Comparison of ENCODE assay signal across 1 cellular context in the genomic region with DNA sequence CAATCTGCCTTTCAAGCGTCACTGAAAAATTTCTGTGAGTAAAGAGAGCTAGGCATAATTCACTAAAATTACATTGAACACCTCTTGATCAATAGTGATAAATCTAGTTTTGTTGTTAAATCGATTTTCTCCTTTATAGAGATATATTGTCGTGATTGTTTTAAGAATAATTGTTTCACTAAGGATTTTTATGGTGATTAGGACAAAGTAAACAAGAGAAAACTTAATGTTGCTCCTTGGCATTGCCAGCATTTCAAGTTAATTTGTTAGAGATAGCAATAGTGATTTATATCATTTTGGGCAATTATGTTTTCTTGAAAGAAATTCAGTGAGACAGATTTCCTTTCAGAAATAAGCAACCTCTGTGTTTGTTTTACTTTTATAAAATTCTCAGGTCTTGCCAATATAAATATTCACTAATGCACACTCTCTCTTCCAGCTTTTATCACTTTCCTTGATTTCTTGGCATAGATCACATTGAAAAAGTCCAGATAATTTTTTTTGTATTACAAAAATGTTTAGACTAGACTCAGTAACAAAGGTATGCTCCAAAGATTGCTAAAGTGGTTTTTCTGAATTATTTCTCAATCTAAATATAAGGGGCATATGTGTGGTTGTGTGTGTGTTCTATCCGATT.
TF ChIP-seq lines count a peak whose summit lies in the region.

No MANE protein-coding gene starts in this region.

TF ChIP-seq in HCT116, 20 proteins besides CTCF, POLR2A, EP300 and RAD21 (continued from another document):
- TF ChIP-seq ZBTB33 (IDR thresholded peaks at IDR 0.05; ENCODE audit: extremely low read depth, insufficient replicate concordance, low read length) (no peak), TCF7L2 (IDR thresholded peaks at IDR 0.05; ENCODE audit: borderline replicate concordance, extremely low read depth, insufficient read depth, insufficient read length) (no peak), SP1 (IDR thresholded peaks at IDR 0.05; ENCODE audit: low read depth) (no peak), EZH2phosphoT487 (IDR thresholded peaks at IDR 0.05; ENCODE audit: borderline replicate concordance) (no peak), EGR1 (IDR thresholded peaks at IDR 0.05; ENCODE audit: low read depth) (no peak), EZH2 (IDR thresholded peaks at IDR 0.05) (no peak), JUND (IDR thresholded peaks at IDR 0.05) (no peak), ZFX (IDR thresholded peaks at IDR 0.05) (no peak)
- TF ChIP-seq, protein P1, sequence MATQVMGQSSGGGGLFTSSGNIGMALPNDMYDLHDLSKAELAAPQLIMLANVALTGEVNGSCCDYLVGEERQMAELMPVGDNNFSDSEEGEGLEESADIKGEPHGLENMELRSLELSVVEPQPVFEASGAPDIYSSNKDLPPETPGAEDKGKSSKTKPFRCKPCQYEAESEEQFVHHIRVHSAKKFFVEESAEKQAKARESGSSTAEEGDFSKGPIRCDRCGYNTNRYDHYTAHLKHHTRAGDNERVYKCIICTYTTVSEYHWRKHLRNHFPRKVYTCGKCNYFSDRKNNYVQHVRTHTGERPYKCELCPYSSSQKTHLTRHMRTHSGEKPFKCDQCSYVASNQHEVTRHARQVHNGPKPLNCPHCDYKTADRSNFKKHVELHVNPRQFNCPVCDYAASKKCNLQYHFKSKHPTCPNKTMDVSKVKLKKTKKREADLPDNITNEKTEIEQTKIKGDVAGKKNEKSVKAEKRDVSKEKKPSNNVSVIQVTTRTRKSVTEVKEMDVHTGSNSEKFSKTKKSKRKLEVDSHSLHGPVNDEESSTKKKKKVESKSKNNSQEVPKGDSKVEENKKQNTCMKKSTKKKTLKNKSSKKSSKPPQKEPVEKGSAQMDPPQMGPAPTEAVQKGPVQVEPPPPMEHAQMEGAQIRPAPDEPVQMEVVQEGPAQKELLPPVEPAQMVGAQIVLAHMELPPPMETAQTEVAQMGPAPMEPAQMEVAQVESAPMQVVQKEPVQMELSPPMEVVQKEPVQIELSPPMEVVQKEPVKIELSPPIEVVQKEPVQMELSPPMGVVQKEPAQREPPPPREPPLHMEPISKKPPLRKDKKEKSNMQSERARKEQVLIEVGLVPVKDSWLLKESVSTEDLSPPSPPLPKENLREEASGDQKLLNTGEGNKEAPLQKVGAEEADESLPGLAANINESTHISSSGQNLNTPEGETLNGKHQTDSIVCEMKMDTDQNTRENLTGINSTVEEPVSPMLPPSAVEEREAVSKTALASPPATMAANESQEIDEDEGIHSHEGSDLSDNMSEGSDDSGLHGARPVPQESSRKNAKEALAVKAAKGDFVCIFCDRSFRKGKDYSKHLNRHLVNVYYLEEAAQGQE (IDR thresholded peaks at IDR 0.05; ENCODE audit: low read depth), result no peak
